ENCODE assay signal across 9 cellular contexts in genomic region chr10:97534746-97535367, GRCh38. TPM values are rescaled to one million over a fixed set of nuclear protein-coding genes. Genes with fewer than 3 reads are reported as not detected.
A peak's percentile ranks its signal among the peaks of the same experiment; 100 is the strongest.
DNase-seq lines count a peak whose midpoint lies in the region; ATAC-seq, FAIRE-seq and TF ChIP-seq lines count a peak whose summit lies in the region.
"Had no signal": no experiment of that assay in that cellular context is flagged by ENCODE, and none has a peak within 500 bp of the region (broad histone marks: within the 10 kb centered on the region; RNA-seq: fewer than 3 reads in every experiment).

No MANE protein-coding gene starts in this region.

- FAIRE-seq in pancreas (lab: Jason Lieb, UNC): no peak

- H3K4me3 ChIP-seq in heart right ventricle: no peak overlapping the region
- no peak overlapping the region for H3K4me3 ChIP-seq in RWPE2 (ENCODE audit: severe bottlenecking)
- no peak overlapping the region for H3K4me3 ChIP-seq in pancreas

- H3K4me1 ChIP-seq in heart right ventricle (peaks cover 2 to 21% (median 11%) of the 10 kb centered on the region in 9 donors), RWPE2 (ENCODE audit: insufficient read depth, poor library complexity, severe bottlenecking) (peaks cover 10% of the 10 kb centered on the region), pancreas (no peaks in the 10 kb centered on the region)

- DNase-seq in heart right ventricle (no peak), Right ventricle myocardium inferior (ENCODE audit: missing footprints) (no peak), RWPE2 (ENCODE audit: low spot score) (no peak), ecto neural progenitor cell (ENCODE audit: low spot score) (peak; percentile 73), pancreas (no peak), ureter (ENCODE audit: low spot score) (no peak), NCI-H1417 treated with DMSO at 0.1 percent for 48 hours (lab: John Stamatoyannopoulos, UW) (no peak)

- H3K36me3 ChIP-seq in heart right ventricle (no peaks in the 10 kb centered on the region), RWPE2 (ENCODE audit: low read depth) (no peaks in the 10 kb centered on the region), pancreas (no peaks in the 10 kb centered on the region)

- no peak overlapping the region for H3K27ac ChIP-seq in heart right ventricle
- H3K27ac ChIP-seq in RWPE2 (ENCODE audit: poor library complexity, severe bottlenecking): no peak overlapping the region
- no peak overlapping the region for H3K27ac ChIP-seq in pancreas
- H3K27ac ChIP-seq: neutrophil had no signal

- no peaks in the 10 kb centered on the region for H3K9me3 ChIP-seq in heart right ventricle
- H3K9me3 ChIP-seq in RWPE2 (ENCODE audit: severe bottlenecking): no peaks in the 10 kb centered on the region
- no peaks in the 10 kb centered on the region for H3K9me3 ChIP-seq in pancreas
- H3K9me3 ChIP-seq: neutrophil had no signal

- intact Hi-C loops in heart right ventricle (cut with DNase I) (no loop called here), Right ventricle myocardium inferior (cut with DNase I) (no loop called here), pancreas (cut with DNase I) (no loop called here)

- H3K27me3 ChIP-seq in heart right ventricle: no peaks in the 10 kb centered on the region
- no peaks in the 10 kb centered on the region for H3K27me3 ChIP-seq in RWPE2 (ENCODE audit: insufficient read depth, poor library complexity, severe bottlenecking)
- H3K27me3 ChIP-seq in pancreas: no peaks in the 10 kb centered on the region
- H3K27me3 ChIP-seq: neutrophil had no signal

- peak in 8 of 9 donors; percentile 20 to 66 (median 44) for TF ChIP-seq CTCF in heart right ventricle (IDR thresholded peaks at IDR 0.05)
- TF ChIP-seq CTCF in RWPE2 (IDR thresholded peaks at IDR 0.05; ENCODE audit: poor library complexity, severe bottlenecking): peak; percentile 34
- no peak for TF ChIP-seq CTCF in pancreas (IDR thresholded peaks at IDR 0.05)

- WGBS in heart right ventricle, 2 donors: 78 to 80% methylated on average over 6 of the region's 6 CpGs
- 70% methylated on average over 6 of the region's 6 CpGs for WGBS in pancreas, 2 donors

- ATAC-seq in heart right ventricle (peak in 3 of 8 donors; percentile 10 to 31 (median 30)), Right ventricle myocardium inferior (no peak), RWPE2 (ENCODE audit: low read depth) (no peak), pancreas (peak in 3 of 4 donors; percentile 30 to 52 (median 43)), HG03469 (IDR thresholded peaks at IDR 0.05; ENCODE audit: unreplicated experiment) (no peak)

RNA-seq across cellular contexts. Expression of gene UBTD1, which starts 36.1 kb away (rescaled TPM):
- 10 to 100 TPM; 13.6 to 34.0 (median 20.5) TPM for total RNA-seq in heart right ventricle
- 10 to 100 TPM; 36.5 to 56.0 TPM for polyA plus RNA-seq in heart right ventricle
- 26.6 TPM for total RNA-seq in Right ventricle myocardium inferior
- total RNA-seq in pancreas: 1 to 10 TPM; 3.9 to 6.8 (median 4.5) TPM
- 1 to 10 TPM; 6.8 to 9.0 TPM for polyA plus RNA-seq in pancreas
- 6.2 TPM for total RNA-seq in ureter

RNA-seq across cellular contexts. Expression of gene MMS19, which starts 36.6 kb away (rescaled TPM):
- 10 to 100 TPM; 34.7 to 49.1 (median 43.8) TPM for total RNA-seq in heart right ventricle
- 10 to 100 TPM; 44.0 to 64.9 TPM for polyA plus RNA-seq in heart right ventricle
- 37.7 TPM for total RNA-seq in Right ventricle myocardium inferior
- 10 to 100 TPM; 18.0 to 33.3 (median 22.3) TPM for total RNA-seq in pancreas
- polyA plus RNA-seq in pancreas: 10 to 100 TPM; 40.2 to 65.7 TPM
- total RNA-seq in ureter: 71.5 TPM

RNA-seq across cellular contexts. Expression of gene ANKRD2, which starts 37.7 kb away (rescaled TPM):
- total RNA-seq in heart right ventricle (100 to 1,000 TPM in 6 of 10 donors, 10 to 100 TPM in 4; 46.3 to 395 (median 133) TPM), Right ventricle myocardium inferior (418 TPM), pancreas (under 1 TPM; 0.12 to 0.56 (median 0.29) TPM), ureter (1.1 TPM)
- polyA plus RNA-seq in heart right ventricle (100 to 1,000 TPM; 248 to 370 TPM), pancreas (1 to 10 TPM in 1 of 2 donors, under 1 TPM in 1; 0.61 to 1.6 TPM)

RNA-seq across cellular contexts. Expression of gene HOGA1, which starts 49.3 kb away (rescaled TPM):
- total RNA-seq in heart right ventricle: 10 to 100 TPM in 9 of 10 donors, 1 to 10 TPM in 1; 8.9 to 42.5 (median 17.4) TPM
- 10 to 100 TPM; 30.4 to 58.3 TPM for polyA plus RNA-seq in heart right ventricle
- 15.6 TPM for total RNA-seq in Right ventricle myocardium inferior
- 10 to 100 TPM in 2 of 6 donors, 1 to 10 TPM in 4; 7.2 to 14.9 (median 8.7) TPM for total RNA-seq in pancreas
- polyA plus RNA-seq in pancreas: 10 to 100 TPM; 15.9 to 20.5 TPM
- total RNA-seq in ureter: 1.3 TPM

RNA-seq across cellular contexts. Expression of gene C10orf62, which starts 54.7 kb away (rescaled TPM):
- total RNA-seq in heart right ventricle: 1 to 10 TPM in 3 of 10 donors, under 1 TPM in 5, not detected in 2; 0.20 to 1.7 (median 0.73) TPM
- polyA plus RNA-seq in heart right ventricle: 1 to 10 TPM; 1.1 to 2.4 TPM
- 0.97 TPM for total RNA-seq in Right ventricle myocardium inferior
- total RNA-seq in pancreas: 1 to 10 TPM in 2 of 6 donors, under 1 TPM in 4; 0.34 to 1.9 (median 0.61) TPM
- under 1 TPM; 0.12 to 0.95 TPM for polyA plus RNA-seq in pancreas
- total RNA-seq in ureter: not detected

Comparison
In these comparisons a context has a peak if more than half of its experiments do, and no peak if none do; other contexts are left out.
1. ATAC-seq: peak in pancreas (3 of 4); none in Right ventricle myocardium inferior (single experiment), RWPE2 (single experiment) and HG03469 (single experiment).
2. CTCF ChIP-seq: peak in heart right ventricle (8 of 9) and RWPE2 (single experiment); none in pancreas (0 of 4).
3. RNA of gene ANKRD2, which starts 37.7 kb away (total RNA-seq): 418 TPM in Right ventricle myocardium inferior (single experiment) and 46.3 to 395 TPM in heart right ventricle; 1.1 TPM in ureter (single experiment) and 0.12 to 0.56 TPM in pancreas; every median in the first group is over 10 times any median in the second.